In genomic region chr1:21818661-21819060, GRCh38 we compare ENCODE assay signal across 10 cellular contexts. TPM values are rescaled to one million over a fixed set of nuclear protein-coding genes. Genes with fewer than 3 reads are reported as not detected.
DNase-seq lines count a peak whose midpoint lies in the region; ATAC-seq, FAIRE-seq and TF ChIP-seq lines count a peak whose summit lies in the region.
"Had no signal": no experiment of that assay in that cellular context is flagged by ENCODE, and none has a peak within 500 bp of the region (broad histone marks: within the 10 kb centered on the region; RNA-seq: fewer than 3 reads in every experiment).

No MANE protein-coding gene starts in this region.

- ATAC-seq in GM21737 (IDR thresholded peaks at IDR 0.05; ENCODE audit: unreplicated experiment): no peak
- no peak for ATAC-seq in GM21360 (IDR thresholded peaks at IDR 0.05; ENCODE audit: unreplicated experiment)
- no peak for ATAC-seq in HG03521 (IDR thresholded peaks at IDR 0.05; ENCODE audit: unreplicated experiment)

- DNase-seq in GM12891 (ENCODE audit: insufficient read length, low spot score) (peak; percentile 80), NCI-H82 (lab: John Stamatoyannopoulos, UW) (peak; percentile 70), lung microvascular endothelial cell (ENCODE audit: low read depth in 2 of 2) (peak; percentile 71 to 75), NCI-H524 treated with DMSO at 0.1 percent for 48 hours (lab: John Stamatoyannopoulos, UW) (no peak)
- DNase-seq in activated effector memory CD4-positive, alpha-beta T cell treated with Interleukin-2 at 50 U/mL for 16 hours: peak; percentile 3

- no peak for TF ChIP-seq POLR2A in GM12891 (IDR thresholded peaks at IDR 0.05; ENCODE audit: low read depth, low read length)

- FAIRE-seq in GM12891 (lab: Jason Lieb, UNC): peak; percentile 76
- FAIRE-seq: endometrium had no signal

TF ChIP-seq in GM12891, 5 proteins besides CTCF, POLR2A, EP300 and RAD21:
- no peak for TF ChIP-seq PAX5 (IDR thresholded peaks at IDR 0.05; ENCODE audit: insufficient read depth, low read length, severe bottlenecking)
- no peak for TF ChIP-seq POLR2AphosphoS5 (IDR thresholded peaks at IDR 0.05; ENCODE audit: low read depth, low read length)
- TF ChIP-seq POU2F2 (IDR thresholded peaks at IDR 0.05; ENCODE audit: low read depth, low read length): no peak
- no peak for TF ChIP-seq SPI1 (IDR thresholded peaks at IDR 0.05; ENCODE audit: low read depth, low read length)
- no peak for TF ChIP-seq TAF1 (IDR thresholded peaks at IDR 0.05; ENCODE audit: low read depth, low read length)

RNA-seq across cellular contexts. Expression of gene LDLRAD2, which starts 6.6 kb away (rescaled TPM):
- polyA plus RNA-seq in GM12891 (2012; ENCODE audit: low read depth, missing spikeins): 0.74 TPM
- total RNA-seq in lung microvascular endothelial cell: under 0.01 TPM in 1 of 2 replicates, not detected in the other
- total RNA-seq: HT1080 had no signal

RNA-seq across cellular contexts. Expression of gene USP48, which starts 35.7 kb away (rescaled TPM):
- 46.3 TPM for polyA plus RNA-seq in GM12891 (2012; ENCODE audit: low read depth, missing spikeins)
- 39.0 and 61.5 TPM in 2 replicates for total RNA-seq in lung microvascular endothelial cell
